ENCODE assay signal across 16 cellular contexts in genomic region chr11:92759571-92760214, GRCh38.
"Had no signal": no experiment of that assay in that cellular context is flagged by ENCODE, and none has a peak within 500 bp of the region (broad histone marks: within the 10 kb centered on the region; RNA-seq: fewer than 3 reads in every experiment).

No MANE protein-coding gene starts in this region.

- H3K9me3 ChIP-seq: heart left ventricle, neutrophil, spleen, transverse colon had no signal

- H3K27me3 ChIP-seq: heart left ventricle, neutrophil, spleen, transverse colon had no signal

- H3K27ac ChIP-seq: heart left ventricle, neutrophil, spleen, transverse colon had no signal

- DNase-seq: effector memory CD4-positive, alpha-beta T cell; heart left ventricle; hippocampal formation; left colon; mammary epithelial cell; naive thymus-derived CD8-positive, alpha-beta T cell; posterior cingulate gyrus; spleen; stimulated activated CD4-positive, alpha-beta T cell treated with anti-CD3 and anti-CD28 coated beads, Interleukin-15, amount 100 ng/mL, for 24 hours; stimulated activated CD4-positive, alpha-beta T cell treated with anti-CD3 and anti-CD28 coated beads, Interleukin-1b, Interleukin-23, amount 100 ng/mL, for 48 hours; stimulated activated CD4-positive, alpha-beta T cell treated with anti-CD3 and anti-CD28 coated beads, Interleukin-4, amount 100 ng/mL, for 24 hours; transverse colon had no signal

- ATAC-seq: esophagus mucosa; heart left ventricle; left colon; naive thymus-derived CD8-positive, alpha-beta T cell; sciatic nerve; stimulated activated memory B cell treated with anti-CD40 and anti-IgM and Interleukin-4, amounts not matched to agents 10 μg/mL and 1 μg/mL and 100 μg/mL, for 72 hours had no signal

- H3K36me3 ChIP-seq: heart left ventricle, neutrophil, spleen, transverse colon had no signal

- H3K4me1 ChIP-seq: heart left ventricle, spleen, transverse colon had no signal

- H3K4me3 ChIP-seq: heart left ventricle, spleen, transverse colon had no signal
